11 cellular contexts compared by ENCODE assay signal in the genomic region with DNA sequence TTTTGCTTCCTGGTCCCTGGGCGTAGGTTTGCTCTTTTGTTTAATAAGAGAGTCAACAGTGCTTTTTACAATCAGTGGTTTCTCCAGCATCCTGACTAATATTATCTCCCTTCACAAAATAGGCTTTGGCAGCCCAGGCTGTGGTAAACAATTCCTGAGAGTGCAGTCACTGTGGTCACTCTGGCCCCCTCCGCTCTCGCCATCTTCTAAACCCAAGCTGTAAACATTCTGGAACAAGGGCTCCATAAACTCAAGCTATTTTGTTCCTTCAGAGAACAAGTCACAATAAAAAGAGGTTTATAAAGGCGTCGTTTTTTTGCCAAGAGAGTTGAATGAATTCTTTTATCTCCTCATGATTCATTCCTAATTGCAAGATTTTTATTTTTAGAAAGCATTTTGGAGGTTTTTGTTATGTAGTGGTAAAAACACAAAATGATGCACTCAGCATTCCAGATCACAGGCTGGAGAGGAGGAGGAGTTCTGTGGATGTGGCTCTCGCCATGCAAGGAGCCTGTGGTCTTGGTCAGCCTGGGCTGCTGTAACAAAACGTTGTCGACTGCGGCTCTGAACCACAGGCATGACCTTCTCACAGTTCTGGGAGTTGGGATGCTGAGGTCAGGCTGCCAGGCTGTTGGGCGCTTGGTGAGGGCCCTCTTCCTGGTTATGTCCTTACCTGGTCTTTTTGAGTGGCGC.
DNase-seq lines count a peak whose midpoint lies in the region; TF ChIP-seq lines count a peak whose summit lies in the region.
"Had no signal": no experiment of that assay in that cellular context is flagged by ENCODE, and none has a peak within 500 bp of the region (broad histone marks: within the 10 kb centered on the region; RNA-seq: fewer than 3 reads in every experiment).

No MANE protein-coding gene starts in this region.

- H3K27ac ChIP-seq in smooth muscle cell (ENCODE audit: low read depth): peak overlapping the region; percentile 86
- H3K27ac ChIP-seq in sigmoid colon: peak overlapping the region in 1 of 4 donors; percentile 46
- no peak overlapping the region for H3K27ac ChIP-seq in RWPE1

- H3K9me3 ChIP-seq in smooth muscle cell (replicated peaks; ENCODE audit: low read depth): no peaks in the 10 kb centered on the region
- peaks cover 0 to 5% (median 0%) of the 10 kb centered on the region in 4 donors for H3K9me3 ChIP-seq in sigmoid colon

- TF ChIP-seq CTCF in fibroblast of pulmonary artery (IDR thresholded peaks at IDR 0.05; ENCODE audit: low read length, missing control alignments): no peak
- no peak for TF ChIP-seq CTCF in smooth muscle cell (IDR thresholded peaks at IDR 0.05; ENCODE audit: borderline replicate concordance, insufficient read depth, poor library complexity, severe bottlenecking)
- TF ChIP-seq CTCF in sigmoid colon (IDR thresholded peaks at IDR 0.05): no peak
- TF ChIP-seq CTCF in RWPE1 (conservative IDR thresholded peaks at IDR 0.05; ENCODE audit: low read depth): no peak

- H3K4me1 ChIP-seq in smooth muscle cell (ENCODE audit: low read depth) (no peaks in the 10 kb centered on the region), sigmoid colon (peaks cover 0 to 9% (median 4%) of the 10 kb centered on the region in 4 donors)

- DNase-seq in ELR (ENCODE audit: low read depth) (peak; percentile 69), T1000 (lab: John Stamatoyannopoulos, UW) (peak; percentile 40), fibroblast of pulmonary artery (ENCODE audit: low read depth) (peak; percentile 51), smooth muscle cell (lab: John Stamatoyannopoulos, UW; ENCODE audit: unreplicated experiment) (no peak), sigmoid colon (no peak), RWPE1 (ENCODE audit: low spot score) (no peak), ACHN (no peak)
- no peak for DNase-seq in activated CD4-positive, alpha-beta T cell treated with anti-CD3 and anti-CD28 coated beads, Interleukin-2, amount 50 U/mL, for 48 hours
- DNase-seq: kidney glomerular epithelial cell, NCI-H345 had no signal

- H3K4me2 ChIP-seq in smooth muscle cell: peak overlapping the region; percentile 56

- no peaks in the 10 kb centered on the region for H3K27me3 ChIP-seq in smooth muscle cell (ENCODE audit: low read depth)
- no peaks in the 10 kb centered on the region for H3K27me3 ChIP-seq in sigmoid colon

- no peak overlapping the region for H3K9ac ChIP-seq in smooth muscle cell (ENCODE audit: low read depth)

- H3K4me3 ChIP-seq in fibroblast of pulmonary artery (replicated peaks; ENCODE audit: low read depth, low read length) (no peak overlapping the region), smooth muscle cell (no peak overlapping the region), sigmoid colon (no peak overlapping the region)
- H3K4me3 ChIP-seq: skin epidermis had no signal

- no peaks in the 10 kb centered on the region for H3K79me2 ChIP-seq in smooth muscle cell (ENCODE audit: low read depth)

- no peak for TF ChIP-seq POLR2A in sigmoid colon (IDR thresholded peaks at IDR 0.05)

- H4K20me1 ChIP-seq in smooth muscle cell (ENCODE audit: low read depth): no peaks in the 10 kb centered on the region

- CTCF ChIA-PET in RWPE1 (lab: Yijun Ruan, JAX): no interaction called here

- 37% methylated on average over 11 of the region's 11 CpGs for WGBS in smooth muscle cell (ENCODE audit: low lambda C conversion rate)
- 73 to 80% methylated on average over 11 of the region's 11 CpGs for WGBS in sigmoid colon, 2 donors

- in situ Hi-C loops in ACHN (cut with HindIII; ENCODE audit: low pct_ligation_motif_present, low pct_unique_long_range_greater_than_20kb, low sequenced_read_pairs): no loop called here

- peaks cover 3% of the 10 kb centered on the region for H3F3A ChIP-seq in smooth muscle cell (ENCODE audit: low read depth)

- intact Hi-C loops in sigmoid colon (cut with DNase I): no loop called here

- POLR2A ChIA-PET in RWPE1 (lab: Yijun Ruan, JAX; ENCODE audit: low non-redundant PET): no interaction called here

- H2AFZ ChIP-seq in smooth muscle cell (ENCODE audit: low read depth): no peak overlapping the region

- TF ChIP-seq EP300 in sigmoid colon (IDR thresholded peaks at IDR 0.05): no peak

- H3K36me3 ChIP-seq in smooth muscle cell (ENCODE audit: low read depth) (no peaks in the 10 kb centered on the region), sigmoid colon (no peaks in the 10 kb centered on the region)

Comparison
In these comparisons a context has a peak if more than half of its experiments do, and no peak if none do; other contexts are left out.
1. DNase-seq: peak in ELR (single experiment), T1000 (single experiment) and fibroblast of pulmonary artery (single experiment); none in smooth muscle cell (single experiment), sigmoid colon (single experiment), RWPE1 (single experiment), activated CD4-positive, alpha-beta T cell treated with anti-CD3 and anti-CD28 coated beads, Interleukin-2, amount 50 U/mL, for 48 hours (0 of 2) and ACHN (single experiment).